Comparison of ENCODE assay signal across 29 cellular contexts in genomic region chr6:135692426-135692825, GRCh38.
"Had no signal": no experiment of that assay in that cellular context is flagged by ENCODE, and none has a peak within 500 bp of the region (broad histone marks: within the 10 kb centered on the region; RNA-seq: fewer than 3 reads in every experiment).

No MANE protein-coding gene starts in this region.

- H3K27ac Mint-ChIP-seq: activated CD4-positive, alpha-beta T cell treated with anti-CD3 and anti-CD28 coated beads for 36 hours; activated CD4-positive, alpha-beta T cell treated with anti-CD3 and anti-CD28 coated beads, Interleukin-2, amount 10 ng/mL, durations not matched to agents 7 days and 5 days; activated naive CD4-positive, alpha-beta T cell treated with anti-CD3 and anti-CD28 coated beads for 36 hours; activated naive CD4-positive, alpha-beta T cell treated with anti-CD3 and anti-CD28 coated beads, Interleukin-2, amount 50 U/mL, for 24 hours; activated naive CD8-positive, alpha-beta T cell treated with anti-CD3 and anti-CD28 coated beads, Interleukin-2, amount 50 U/mL, for 24 hours; effector memory CD8-positive, alpha-beta T cell had no signal

- H3K4me3 ChIP-seq: adrenal gland, body of pancreas, esophagus muscularis mucosa, gastrocnemius medialis, heart left ventricle had no signal

- ATAC-seq: activated CD4-positive, alpha-beta T cell treated with anti-CD3 and anti-CD28 coated beads for 36 hours; activated CD8-positive, alpha-beta T cell treated with anti-CD3 and anti-CD28 coated beads for 36 hours; activated naive CD8-positive, alpha-beta T cell treated with anti-CD3 and anti-CD28 coated beads, Interleukin-2, amount 50 U/mL, for 24 hours; activated T-cell treated with anti-CD3 and anti-CD28 coated beads, Interleukin-2, amount 50 U/mL, for 4 hours; body of pancreas; effector memory CD8-positive, alpha-beta T cell; foreskin keratinocyte; gastrocnemius medialis; heart left ventricle had no signal

- H3K36me3 Mint-ChIP-seq: activated naive CD4-positive, alpha-beta T cell treated with anti-CD3 and anti-CD28 coated beads, Interleukin-2, amount 50 U/mL, for 24 hours had no signal

- H3K27ac ChIP-seq: adrenal gland, body of pancreas, esophagus muscularis mucosa, foreskin keratinocyte, gastrocnemius medialis, heart left ventricle had no signal

- DNase-seq: activated CD4-positive, alpha-beta T cell treated with anti-CD3 and anti-CD28 coated beads for 36 hours; activated CD4-positive, alpha-beta T cell treated with anti-CD3 and anti-CD28 coated beads, Interleukin-2, amount 10 ng/mL, durations not matched to agents 7 days and 5 days; activated CD4-positive, alpha-beta T cell treated with anti-CD3 and anti-CD28 coated beads, Interleukin-2, amount 50 U/mL, for 4 hours; activated CD4-positive, CD25-positive, alpha-beta regulatory T cell; activated CD4-positive, CD25-positive, alpha-beta regulatory T cell treated with anti-CD3 and anti-CD28 coated beads, Interleukin-2, amount 50 U/mL, for 72 hours; activated CD8-positive, alpha-beta memory T cell treated with anti-CD3 and anti-CD28 coated beads for 24 hours; activated CD8-positive, alpha-beta T cell treated with anti-CD3 and anti-CD28 coated beads for 36 hours; activated effector memory CD4-positive, alpha-beta T cell treated with anti-CD3 and anti-CD28 coated beads, Interleukin-2, amount 50 U/mL, for 16 hours; activated naive CD4-positive, alpha-beta T cell treated with anti-CD3 and anti-CD28 coated beads for 36 hours; activated naive CD8-positive, alpha-beta T cell treated with anti-CD3 and anti-CD28 coated beads for 36 hours; activated naive CD8-positive, alpha-beta T cell treated with anti-CD3 and anti-CD28 coated beads, Interleukin-2, amount 50 U/mL, for 24 hours; activated T-cell treated with anti-CD3 and anti-CD28 coated beads, Interleukin-2, amount 50 U/mL, for 4 hours; adrenal gland; amygdala; aorta; body of pancreas; caudate nucleus; cortex of kidney; dermis blood vessel endothelial cell; effector CD4-positive, alpha-beta T cell; effector memory CD8-positive, alpha-beta T cell; erythroblast; foreskin keratinocyte; gastrocnemius medialis; glutamatergic neuron; heart left ventricle; T-helper 2 cell had no signal

- H3K4me3 Mint-ChIP-seq: activated CD4-positive, alpha-beta T cell treated with anti-CD3 and anti-CD28 coated beads for 36 hours; activated CD4-positive, alpha-beta T cell treated with anti-CD3 and anti-CD28 coated beads, Interleukin-2, amount 10 ng/mL, durations not matched to agents 7 days and 5 days; activated CD8-positive, alpha-beta T cell treated with anti-CD3 and anti-CD28 coated beads for 36 hours; activated naive CD4-positive, alpha-beta T cell treated with anti-CD3 and anti-CD28 coated beads for 36 hours; activated naive CD4-positive, alpha-beta T cell treated with anti-CD3 and anti-CD28 coated beads, Interleukin-2, amount 50 U/mL, for 24 hours; activated naive CD8-positive, alpha-beta T cell treated with anti-CD3 and anti-CD28 coated beads for 36 hours; activated naive CD8-positive, alpha-beta T cell treated with anti-CD3 and anti-CD28 coated beads, Interleukin-2, amount 50 U/mL, for 24 hours; activated T-cell treated with anti-CD3 and anti-CD28 coated beads, Interleukin-2, amount 50 U/mL, for 4 hours; effector memory CD8-positive, alpha-beta T cell had no signal

- H3K9me3 ChIP-seq: adrenal gland, body of pancreas, esophagus muscularis mucosa, gastrocnemius medialis, heart left ventricle had no signal

- H3K36me3 ChIP-seq: adrenal gland, esophagus muscularis mucosa, gastrocnemius medialis, heart left ventricle had no signal

- H3K9me3 Mint-ChIP-seq: activated naive CD4-positive, alpha-beta T cell treated with anti-CD3 and anti-CD28 coated beads for 36 hours; activated naive CD4-positive, alpha-beta T cell treated with anti-CD3 and anti-CD28 coated beads, Interleukin-2, amount 50 U/mL, for 24 hours; activated naive CD8-positive, alpha-beta T cell treated with anti-CD3 and anti-CD28 coated beads, Interleukin-2, amount 50 U/mL, for 24 hours; activated T-cell treated with anti-CD3 and anti-CD28 coated beads, Interleukin-2, amount 50 U/mL, for 4 hours; effector memory CD8-positive, alpha-beta T cell had no signal

- H3K27me3 ChIP-seq: adrenal gland, body of pancreas, esophagus muscularis mucosa, foreskin keratinocyte, gastrocnemius medialis, heart left ventricle had no signal

- H3K27me3 Mint-ChIP-seq: activated CD4-positive, alpha-beta T cell treated with anti-CD3 and anti-CD28 coated beads, Interleukin-2, amount 10 ng/mL, durations not matched to agents 7 days and 5 days; activated naive CD4-positive, alpha-beta T cell treated with anti-CD3 and anti-CD28 coated beads, Interleukin-2, amount 50 U/mL, for 24 hours; activated naive CD8-positive, alpha-beta T cell treated with anti-CD3 and anti-CD28 coated beads for 36 hours had no signal

- H3K4me1 ChIP-seq: adrenal gland, body of pancreas, esophagus muscularis mucosa, gastrocnemius medialis had no signal
